15 cellular contexts compared by ENCODE assay signal in the genomic region with DNA sequence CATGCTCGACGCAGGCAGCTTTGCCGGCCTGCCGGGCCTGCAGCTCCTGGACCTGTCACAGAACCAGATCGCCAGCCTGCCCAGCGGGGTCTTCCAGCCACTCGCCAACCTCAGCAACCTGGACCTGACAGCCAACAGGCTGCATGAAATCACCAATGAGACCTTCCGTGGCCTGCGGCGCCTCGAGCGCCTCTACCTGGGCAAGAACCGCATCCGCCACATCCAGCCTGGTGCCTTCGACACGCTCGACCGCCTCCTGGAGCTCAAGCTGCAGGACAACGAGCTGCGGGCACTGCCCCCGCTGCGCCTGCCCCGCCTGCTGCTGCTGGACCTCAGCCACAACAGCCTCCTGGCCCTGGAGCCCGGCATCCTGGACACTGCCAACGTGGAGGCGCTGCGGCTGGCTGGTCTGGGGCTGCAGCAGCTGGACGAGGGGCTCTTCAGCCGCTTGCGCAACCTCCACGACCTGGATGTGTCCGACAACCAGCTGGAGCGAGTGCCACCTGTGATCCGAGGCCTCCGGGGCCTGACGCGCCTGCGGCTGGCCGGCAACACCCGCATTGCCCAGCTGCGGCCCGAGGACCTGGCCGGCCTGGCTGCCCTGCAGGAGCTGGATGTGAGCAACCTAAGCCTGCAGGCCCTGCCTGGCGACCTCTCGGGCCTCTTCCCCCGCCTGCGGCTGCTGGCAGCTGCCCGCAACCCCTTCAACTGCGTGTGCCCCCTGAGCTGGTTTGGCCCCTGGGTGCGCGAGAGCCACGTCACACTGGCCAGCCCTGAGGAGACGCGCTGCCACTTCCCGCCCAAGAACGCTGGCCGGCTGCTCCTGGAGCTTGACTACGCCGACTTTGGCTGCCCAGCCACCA.
DNase-seq lines count a peak whose midpoint lies in the region; ATAC-seq lines count a peak whose summit lies in the region.
"Had no signal": no experiment of that assay in that cellular context is flagged by ENCODE, and none has a peak within 500 bp of the region (broad histone marks: within the 10 kb centered on the region; RNA-seq: fewer than 3 reads in every experiment).

No MANE protein-coding gene starts in this region.

- ATAC-seq in GM18858 (IDR thresholded peaks at IDR 0.05; ENCODE audit: unreplicated experiment): no peak
- ATAC-seq: pancreas had no signal

- DNase-seq in C1 segment of cervical spinal cord (lab: John Stamatoyannopoulos, UW) (peak in 9 of 14 donors; percentile 15 to 77 (median 39)), amygdala (lab: John Stamatoyannopoulos, UW) (peak in 33 of 56 donors; percentile 13 to 70 (median 44)), hypothalamus (lab: John Stamatoyannopoulos, UW) (peak in 34 of 51 donors; percentile 11 to 76 (median 48)), posterior cingulate gyrus (peak in 8 of 10 donors; percentile 41 to 94 (median 66)), germinal center (ENCODE audit: low spot score) (no peak), medulla oblongata (ENCODE audit: extremely low spot score) (no peak)
- no peak for DNase-seq in activated CD8-positive, alpha-beta memory T cell treated with anti-CD3 and anti-CD28 coated beads, Interleukin-2, amount 50 U/mL, for 48 hours
- DNase-seq: activated CD4-positive, alpha-beta T cell treated with anti-CD3 and anti-CD28 coated beads for 1 hour; activated CD8-positive, alpha-beta memory T cell treated with anti-CD3 and anti-CD28 coated beads for 24 hours; MV-4-11; naive B cell; NCI-H187 treated with DMSO at 0.1 percent for 48 hours; NCI-H446 had no signal

- intact Hi-C loops in posterior cingulate gyrus (cut with DNase I): no loop called here

Comparison
In these comparisons a context has a peak if more than half of its experiments do, and no peak if none do; other contexts are left out.
1. DNase-seq: peak in C1 segment of cervical spinal cord (9 of 14), amygdala (33 of 56), hypothalamus (34 of 51) and posterior cingulate gyrus (8 of 10); none in activated CD8-positive, alpha-beta memory T cell treated with anti-CD3 and anti-CD28 coated beads, Interleukin-2, amount 50 U/mL, for 48 hours (single experiment), germinal center (single experiment) and medulla oblongata (single experiment).